In genomic region chr10:132544744-132545658, GRCh38 we compare ENCODE assay signal across 9 cellular contexts. TPM values are rescaled to one million over a fixed set of nuclear protein-coding genes. Genes with fewer than 3 reads are reported as not detected.
DNase-seq lines count a peak whose midpoint lies in the region; ATAC-seq, FAIRE-seq and TF ChIP-seq lines count a peak whose summit lies in the region.
"Had no signal": no experiment of that assay in that cellular context is flagged by ENCODE, and none has a peak within 500 bp of the region (broad histone marks: within the 10 kb centered on the region; RNA-seq: fewer than 3 reads in every experiment).

No MANE protein-coding gene starts in this region.

- BruUV-seq in mammary epithelial cell (replicated peaks; lab: Mats Ljungman, UMichigan): no TSS peak

- peak overlapping the region in 1 of 2 donors; percentile 19 for H3K9ac ChIP-seq in kidney (ENCODE audit: low read length in 2 of 2)
- no peak overlapping the region for H3K9ac ChIP-seq in mammary epithelial cell (ENCODE audit: insufficient read depth, low read length)

- H3K79me2 ChIP-seq in mammary epithelial cell (ENCODE audit: insufficient read depth, low read length): peaks cover 89% of the 10 kb centered on the region

- POLR2A ChIA-PET in WTC11 (lab: Charles Lee): no interaction called here

- H3K27ac ChIP-seq in kidney (ENCODE audit: low read depth in 2 of 2, low read length in 2 of 2): no peak overlapping the region
- H3K27ac ChIP-seq in thymus (ENCODE audit: low read depth): no peak overlapping the region
- no peak overlapping the region for H3K27ac ChIP-seq in mammary epithelial cell (ENCODE audit: insufficient read depth, low read depth, low read length)
- H3K27ac ChIP-seq: SJSA1 had no signal

- no peaks in the 10 kb centered on the region for H3K27me3 ChIP-seq in thymus (ENCODE audit: control insufficient read depth, insufficient read depth)
- no peaks in the 10 kb centered on the region for H3K27me3 ChIP-seq in mammary epithelial cell (ENCODE audit: insufficient read depth, low read length)
- H3K27me3 ChIP-seq: SJSA1 had no signal

- H4K20me1 ChIP-seq in mammary epithelial cell (ENCODE audit: insufficient read depth, low read length): no peaks in the 10 kb centered on the region

- H3K36me3 ChIP-seq in kidney (ENCODE audit: control insufficient read depth in 1 of 2, insufficient read depth in 2 of 2, low read length in 2 of 2) (no peaks in the 10 kb centered on the region), thymus (ENCODE audit: control insufficient read depth, insufficient read depth) (peaks cover 3% of the 10 kb centered on the region), mammary epithelial cell (ENCODE audit: insufficient read depth, low read length) (no peaks in the 10 kb centered on the region)

- H2AFZ ChIP-seq in mammary epithelial cell (ENCODE audit: low read depth, low read length): no peak overlapping the region

- in situ Hi-C loops in mammary epithelial cell (cut with MboI; ENCODE audit: low sequenced_read_pairs in 2 of 2): no loop called here

- FAIRE-seq in kidney (lab: Jason Lieb, UNC): no peak

- H3K27me3 Mint-ChIP-seq in WTC11 (ENCODE audit: low read depth): no peaks in the 10 kb centered on the region

- H3K27ac Mint-ChIP-seq in WTC11: no peak overlapping the region

- peaks cover 18 to 44% of the 10 kb centered on the region in 2 donors for H3K4me1 ChIP-seq in kidney (ENCODE audit: control insufficient read depth in 1 of 2, insufficient read depth in 1 of 2, low read depth in 1 of 2, low read length in 2 of 2)
- H3K4me1 ChIP-seq in thymus (ENCODE audit: control insufficient read depth, insufficient read depth, low read length): peaks cover 33% of the 10 kb centered on the region
- H3K4me1 ChIP-seq in mammary epithelial cell (ENCODE audit: insufficient read depth, low read length): no peaks in the 10 kb centered on the region

- dilution Hi-C loops in mammary epithelial cell (cut with HindIII; ENCODE audit: low sequenced_read_pairs): no loop called here

- H3K4me3 ChIP-seq in kidney (ENCODE audit: low read length in 2 of 2) (peak overlapping the region in 1 of 2 donors; percentile 35), thymus (ENCODE audit: low read length) (peak overlapping the region; percentile 37), mammary epithelial cell (replicated peaks in 1 of 3; ENCODE audit: insufficient read depth in 1 of 3, low read depth in 2 of 3, low read length in 3 of 3) (no peak overlapping the region)
- H3K4me3 ChIP-seq: SJSA1 had no signal

- TF ChIP-seq CTCF in WTC11 (IDR thresholded peaks at IDR 0.05): no peak
- no peak for TF ChIP-seq CTCF in kidney (IDR thresholded peaks at IDR 0.05; ENCODE audit: borderline replicate concordance, extremely low read depth, insufficient read depth)
- no peak for TF ChIP-seq CTCF in mammary epithelial cell (conservative IDR thresholded peaks at IDR 0.05 in 1 of 2, IDR thresholded peaks at IDR 0.05 in 1 of 2; ENCODE audit: extremely low read depth in 1 of 2, insufficient read depth in 1 of 2, low read depth in 1 of 2, low read length in 2 of 2)

- DNase-seq in activated gamma-delta T cell treated with Interleukin-2 at 50 U/mL for 16 hours (peak; percentile 7), activated gamma-delta T cell (lab: John Stamatoyannopoulos, UW) (no peak), WTC11 (ENCODE audit: low spot score) (peak; percentile 8), kidney (peak; percentile 82), NCI-H2029 (lab: John Stamatoyannopoulos, UW) (no peak), NCI-H345 (lab: John Stamatoyannopoulos, UW) (no peak), mammary epithelial cell (no peak)

- H3K4me3 Mint-ChIP-seq in WTC11: no peak overlapping the region

- intact Hi-C loops in kidney (cut with DNase I): no loop called here
- intact Hi-C loops in mammary epithelial cell (cut with micrococcal nuclease): no loop called here

- no peak for ATAC-seq in WTC11

- peaks cover 28% of the 10 kb centered on the region for H3K4me1 Mint-ChIP-seq in WTC11

- H3K9me3 ChIP-seq in kidney (ENCODE audit: control insufficient read depth in 1 of 2, low read length in 2 of 2) (no peaks in the 10 kb centered on the region), thymus (ENCODE audit: control insufficient read depth) (no peaks in the 10 kb centered on the region), mammary epithelial cell (replicated peaks; ENCODE audit: insufficient read depth, low read length) (no peaks in the 10 kb centered on the region)
- H3K9me3 ChIP-seq: SJSA1 had no signal

- CTCF ChIA-PET in WTC11 (lab: Charles Lee): interaction anchor here (1.5 kb wide), 1 partner anchor 109 kb away, joined by 3 read pairs; no protein-coding TSS in a partner anchor
- CTCF ChIA-PET in mammary epithelial cell (lab: Charles Lee; ENCODE audit: low non-redundant PET): no interaction called here

- H3K36me3 Mint-ChIP-seq in WTC11: no peaks in the 10 kb centered on the region

- H3K9me3 Mint-ChIP-seq in WTC11: no peaks in the 10 kb centered on the region

- WGBS in thymus: 69% methylated on average over 35 of the region's 35 CpGs
- 97% methylated on average over 8 of the region's 35 CpGs for WGBS in mammary epithelial cell (ENCODE audit: low coverage, missing lambda C conversion rate)

- H3K4me2 ChIP-seq in mammary epithelial cell (ENCODE audit: insufficient read depth, low read depth, low read length): no peak overlapping the region

TF ChIP-seq in WTC11, 78 proteins besides CTCF, POLR2A, EP300 and RAD21 (continues in another document):
- no peak for TF ChIP-seq GRHL2 (CRISPR knock-in tag; IDR thresholded peaks at IDR 0.05; ENCODE audit: insufficient replicate concordance, severe bottlenecking)
- TF ChIP-seq RORB (CRISPR knock-in tag; IDR thresholded peaks at IDR 0.05): no peak
- TF ChIP-seq HMGA2 (CRISPR knock-in tag; IDR thresholded peaks at IDR 0.05): no peak
- TF ChIP-seq PREB (CRISPR knock-in tag; IDR thresholded peaks at IDR 0.05; ENCODE audit: borderline replicate concordance): no peak
- TF ChIP-seq USF1 (CRISPR knock-in tag; IDR thresholded peaks at IDR 0.05): no peak
- no peak for TF ChIP-seq ETV6 (CRISPR knock-in tag; IDR thresholded peaks at IDR 0.05)
- TF ChIP-seq ZNF232 (CRISPR knock-in tag; IDR thresholded peaks at IDR 0.05): no peak
- TF ChIP-seq ZNF281 (CRISPR knock-in tag; IDR thresholded peaks at IDR 0.05): no peak
- TF ChIP-seq ATF6 (CRISPR knock-in tag; IDR thresholded peaks at IDR 0.05): no peak

RNA-seq across cellular contexts. Expression of gene INPP5A, which starts 7.4 kb away (rescaled TPM):
- 20.0 to 22.1 TPM (median 21.5 TPM) in 3 replicates for total RNA-seq in WTC11 (2021)
- 40.3 TPM for total RNA-seq in kidney
- polyA plus RNA-seq in kidney (ENCODE audit: insufficient read depth, low read depth, low replicate concordance): 20.8 TPM
- 14.6 TPM for polyA plus RNA-seq in thymus
- total RNA-seq in mammary epithelial cell: 10 to 100 TPM; 18.0 to 18.7 TPM
- polyA plus RNA-seq in mammary epithelial cell: 17.3 TPM
- polyA minus RNA-seq in mammary epithelial cell: 18.8 TPM

Comparison
In these comparisons a context has a peak if more than half of its experiments do, and no peak if none do; other contexts are left out.
1. DNase-seq: peak in activated gamma-delta T cell treated with Interleukin-2 at 50 U/mL for 16 hours (single experiment), WTC11 (single experiment) and kidney (single experiment); none in activated gamma-delta T cell (single experiment), NCI-H2029 (single experiment), NCI-H345 (single experiment) and mammary epithelial cell (single experiment).